1 cellular context compared by ENCODE assay signal in genomic region chr17:50630524-50631194, GRCh38.
TF ChIP-seq lines count a peak whose summit lies in the region.

No MANE protein-coding gene starts in this region.

TF ChIP-seq in HepG2, 621 proteins besides CTCF, POLR2A, EP300 and RAD21 (continued from another document and continues in another):
- no peak for TF ChIP-seq AKNA (CRISPR knock-in tag; IDR thresholded peaks at IDR 0.05; ENCODE audit: borderline replicate concordance)
- TF ChIP-seq TCF7L2 (IDR thresholded peaks at IDR 0.05; ENCODE audit: low read depth, low read length): no peak
- no peak for TF ChIP-seq ZNF556 (CRISPR knock-in tag; IDR thresholded peaks at IDR 0.05; ENCODE audit: borderline replicate concordance)
- no peak for TF ChIP-seq FUBP1 (CRISPR knock-in tag; IDR thresholded peaks at IDR 0.05; ENCODE audit: borderline replicate concordance)
- no peak for TF ChIP-seq UBTF (CRISPR knock-in tag; IDR thresholded peaks at IDR 0.05)
- no peak for TF ChIP-seq RAD51 (IDR thresholded peaks at IDR 0.05; ENCODE audit: borderline replicate concordance)
- no peak for TF ChIP-seq SUZ12 (IDR thresholded peaks at IDR 0.05; ENCODE audit: low read depth, low read length)
- no peak for TF ChIP-seq NR2F6 (IDR thresholded peaks at IDR 0.05)
- peak; percentile 62 for TF ChIP-seq NR2F6 (CRISPR knock-in tag; IDR thresholded peaks at IDR 0.05)
- TF ChIP-seq CCAR2 (optimal IDR thresholded peaks at IDR 0.05; ENCODE audit: low read depth, low read length): no peak
- no peak for TF ChIP-seq SNAPC2 (CRISPR knock-in tag; IDR thresholded peaks at IDR 0.05)
- no peak for TF ChIP-seq HOXD1 (CRISPR knock-in tag; IDR thresholded peaks at IDR 0.05)
- TF ChIP-seq RFX3 (CRISPR knock-in tag; IDR thresholded peaks at IDR 0.05): no peak
- no peak; the same call in 1 of the 2 replicates for TF ChIP-seq MIER2 (CRISPR knock-in tag; IDR thresholded peaks at IDR 0.05)
- no peak for TF ChIP-seq BATF2 (CRISPR knock-in tag; IDR thresholded peaks at IDR 0.05)
- TF ChIP-seq BRCA1 (CRISPR knock-in tag; IDR thresholded peaks at IDR 0.05): no peak
- TF ChIP-seq ZIK1 (CRISPR knock-in tag; IDR thresholded peaks at IDR 0.05; ENCODE audit: borderline replicate concordance, low read depth): no peak; the same call in 1 of the 2 replicates
- TF ChIP-seq HIVEP1 (CRISPR knock-in tag; IDR thresholded peaks at IDR 0.05): 0 out of 2 replicates have a peak, but pooled peaks have one; percentile 17
- TF ChIP-seq MAFG (CRISPR knock-in tag; IDR thresholded peaks at IDR 0.05): no peak
- TF ChIP-seq MAFF (IDR thresholded peaks at IDR 0.05; ENCODE audit: low read depth, low read length): no peak
- no peak; the same call in 1 of the 2 replicates for TF ChIP-seq FOXK1 (CRISPR knock-in tag; IDR thresholded peaks at IDR 0.05; ENCODE audit: borderline replicate concordance, low read depth)
- TF ChIP-seq ZNF18 (CRISPR knock-in tag; IDR thresholded peaks at IDR 0.05; ENCODE audit: insufficient replicate concordance): no peak
- no peak; the same call in 1 of the 2 replicates for TF ChIP-seq MYC (CRISPR knock-in tag; IDR thresholded peaks at IDR 0.05; ENCODE audit: borderline replicate concordance)
- TF ChIP-seq TBX3 (IDR thresholded peaks at IDR 0.05; ENCODE audit: borderline replicate concordance): no peak
- TF ChIP-seq PHF21A (CRISPR knock-in tag; IDR thresholded peaks at IDR 0.05): no peak
- no peak for TF ChIP-seq TBX2 (CRISPR knock-in tag; IDR thresholded peaks at IDR 0.05; ENCODE audit: borderline replicate concordance)
- TF ChIP-seq PPARG (CRISPR knock-in tag; conservative IDR thresholded peaks at IDR 0.05): peak; percentile 82
- peak; percentile 90 for TF ChIP-seq ZEB1 (IDR thresholded peaks at IDR 0.05; ENCODE audit: insufficient replicate concordance, low read depth)
- peak in 1 of 2 experiments; percentile 67; a peak in 1 of 4 replicates for TF ChIP-seq KLF16 (CRISPR knock-in tag; IDR thresholded peaks at IDR 0.05)
- no peak for TF ChIP-seq ZNF430 (CRISPR knock-in tag; IDR thresholded peaks at IDR 0.05)
- no peak for TF ChIP-seq MED8 (CRISPR knock-in tag; IDR thresholded peaks at IDR 0.05; ENCODE audit: insufficient replicate concordance)
- no peak for TF ChIP-seq TOPORS (CRISPR knock-in tag; IDR thresholded peaks at IDR 0.05)
- no peak for TF ChIP-seq HNRNPK (IDR thresholded peaks at IDR 0.05; ENCODE audit: low read depth, low read length, poor library complexity, severe bottlenecking)
- TF ChIP-seq STAT6 (CRISPR knock-in tag; IDR thresholded peaks at IDR 0.05; ENCODE audit: borderline replicate concordance): no peak
- no peak for TF ChIP-seq SP140L (CRISPR knock-in tag; IDR thresholded peaks at IDR 0.05; ENCODE audit: borderline replicate concordance)
- TF ChIP-seq ZBED4 (CRISPR knock-in tag; IDR thresholded peaks at IDR 0.05; ENCODE audit: borderline replicate concordance): 0 out of 2 replicates have a peak, but pooled peaks have one; percentile 57
- TF ChIP-seq ZNF841 (CRISPR knock-in tag; IDR thresholded peaks at IDR 0.05; ENCODE audit: borderline replicate concordance): no peak
- no peak for TF ChIP-seq CHD2 (IDR thresholded peaks at IDR 0.05; ENCODE audit: low read depth, low read length)
- no peak for TF ChIP-seq ZNF3 (CRISPR knock-in tag; IDR thresholded peaks at IDR 0.05)
- no peak for TF ChIP-seq ZNF431 (CRISPR knock-in tag; IDR thresholded peaks at IDR 0.05; ENCODE audit: borderline replicate concordance, low read depth)
- no peak for TF ChIP-seq RBFOX2 (IDR thresholded peaks at IDR 0.05; ENCODE audit: low read depth, low read length)
- TF ChIP-seq NFE2 (CRISPR knock-in tag; IDR thresholded peaks at IDR 0.05): no peak
- TF ChIP-seq MTERF4 (CRISPR knock-in tag; IDR thresholded peaks at IDR 0.05): no peak
- no peak for TF ChIP-seq GATA4 (IDR thresholded peaks at IDR 0.05; ENCODE audit: borderline replicate concordance, low read depth)
